ENCODE assay signal across 16 cellular contexts in the genomic region with DNA sequence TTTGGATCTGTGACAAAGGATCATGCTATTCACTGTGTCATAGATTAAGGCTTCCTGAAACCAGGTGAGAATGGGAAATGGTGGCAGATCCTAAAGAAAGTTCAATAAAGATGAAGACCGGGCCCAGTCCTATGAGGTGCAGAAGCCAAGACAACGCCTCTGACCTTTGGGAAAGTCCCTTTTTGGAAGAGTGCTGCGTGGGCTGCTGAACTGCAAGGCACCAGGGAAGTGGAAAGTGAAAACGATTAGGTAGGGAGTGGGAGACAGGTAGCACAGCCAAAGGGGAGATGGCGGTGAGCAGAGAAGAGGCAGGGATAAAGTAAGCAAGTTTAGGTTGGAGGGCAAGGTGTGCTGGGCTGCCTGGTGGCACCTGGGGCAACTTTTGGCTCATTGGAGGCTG. TPM values are rescaled to one million over a fixed set of nuclear protein-coding genes. Genes with fewer than 3 reads are reported as not detected.
DNase-seq lines count a peak whose midpoint lies in the region; ATAC-seq and TF ChIP-seq lines count a peak whose summit lies in the region.
"Had no signal": no experiment of that assay in that cellular context is flagged by ENCODE, and none has a peak within 500 bp of the region (broad histone marks: within the 10 kb centered on the region; RNA-seq: fewer than 3 reads in every experiment).

No MANE protein-coding gene starts in this region.

- WGBS in sigmoid colon, 2 donors, result 50 to 73% methylated on average over 5 of the region's 5 CpGs

- H3K9me3 Mint-ChIP-seq in activated CD4-positive, alpha-beta memory T cell treated with anti-CD3 and anti-CD28 coated beads for 36 hours, result no peaks in the 10 kb centered on the region
- H3K9me3 Mint-ChIP-seq in activated CD4-positive, alpha-beta memory T cell treated with anti-CD3 and anti-CD28 coated beads, Interleukin-2, amount 10 ng/mL, durations not matched to agents 7 days and 5 days, result no peaks in the 10 kb centered on the region
- no peaks in the 10 kb centered on the region for H3K9me3 Mint-ChIP-seq in CD4-positive, alpha-beta T cell
- H3K9me3 Mint-ChIP-seq: activated T-helper 1 cell treated with anti-CD3 and anti-CD28 coated beads, Interleukin-12 subunit alpha, Interleukin-12 subunit beta, Interleukin-2, Interleukin-4 antibody, amounts not matched to agents 30 ng/mL and 10 ng/mL and 1 ng/mL, durations not matched to agents 14 hours and 24 hours and 36 hours; stimulated activated memory B cell treated with anti-CD40 and anti-IgM and Interleukin-4, amounts not matched to agents 10 μg/mL and 1 μg/mL and 100 μg/mL, for 72 hours; T-helper 1 cell treated with Interleukin-12 subunit alpha and Interleukin-12 subunit beta and Interleukin-4 antibody, amounts not matched to agents 30 μg/mL and 1 μg/mL, for 36 hours had no signal

- CTCF ChIA-PET in activated CD4-positive, alpha-beta memory T cell treated with anti-CD3 and anti-CD28 coated beads for 36 hours (lab: Charles Lee), result interaction anchor here (1.1 kb wide), 1 partner anchor 12 kb away, joined by 4 read pairs; no protein-coding TSS in a partner anchor
- CTCF ChIA-PET in activated CD4-positive, alpha-beta memory T cell treated with anti-CD3 and anti-CD28 coated beads, Interleukin-2, amount 10 ng/mL, durations not matched to agents 7 days and 5 days (lab: Charles Lee), result interaction anchor here (1.9 kb wide), 1 partner anchor 14 kb away, joined by 5 read pairs; no protein-coding TSS in a partner anchor
- CTCF ChIA-PET in CD4-positive, alpha-beta T cell (lab: Charles Lee), result interaction anchor here (1.2 to 1.4 kb wide), 2 partner anchors 13 to 16 kb away, joined by 3 to 4 read pairs; partner anchors contain the start of gene MBNL2

- no peak for ATAC-seq in CD4-positive, alpha-beta T cell (ENCODE audit: poor library complexity)
- ATAC-seq: sciatic nerve; stimulated activated memory B cell treated with anti-CD40 and anti-IgM and Interleukin-4, amounts not matched to agents 10 μg/mL and 1 μg/mL and 100 μg/mL, for 72 hours had no signal

- peaks cover 49% of the 10 kb centered on the region for H3K4me1 Mint-ChIP-seq in activated CD4-positive, alpha-beta memory T cell treated with anti-CD3 and anti-CD28 coated beads for 36 hours (ENCODE audit: low read depth)
- H3K4me1 Mint-ChIP-seq in activated CD4-positive, alpha-beta memory T cell treated with anti-CD3 and anti-CD28 coated beads, Interleukin-2, amount 10 ng/mL, durations not matched to agents 7 days and 5 days, result peaks cover 31% of the 10 kb centered on the region
- peaks cover 99% of the 10 kb centered on the region for H3K4me1 Mint-ChIP-seq in CD4-positive, alpha-beta T cell (ENCODE audit: low read depth)

- H3K4me3 Mint-ChIP-seq in activated CD4-positive, alpha-beta memory T cell treated with anti-CD3 and anti-CD28 coated beads for 36 hours, result no peak overlapping the region
- no peak overlapping the region for H3K4me3 Mint-ChIP-seq in activated CD4-positive, alpha-beta memory T cell treated with anti-CD3 and anti-CD28 coated beads, Interleukin-2, amount 10 ng/mL, durations not matched to agents 7 days and 5 days
- H3K4me3 Mint-ChIP-seq in CD4-positive, alpha-beta T cell, result peak overlapping the region; percentile 50
- H3K4me3 Mint-ChIP-seq: activated T-helper 1 cell treated with anti-CD3 and anti-CD28 coated beads, Interleukin-12 subunit alpha, Interleukin-12 subunit beta, Interleukin-2, Interleukin-4 antibody, amounts not matched to agents 30 ng/mL and 10 ng/mL and 1 ng/mL, durations not matched to agents 14 hours and 24 hours and 36 hours; stimulated activated memory B cell treated with anti-CD40 and anti-IgM and Interleukin-4, amounts not matched to agents 10 μg/mL and 1 μg/mL and 100 μg/mL, for 72 hours; T-helper 1 cell treated with Interleukin-12 subunit alpha and Interleukin-12 subunit beta and Interleukin-4 antibody, amounts not matched to agents 30 μg/mL and 1 μg/mL, for 36 hours had no signal

- H3K36me3 ChIP-seq in sigmoid colon, result no peaks in the 10 kb centered on the region
- H3K36me3 ChIP-seq in HAP-1 (replicated peaks), result no peaks in the 10 kb centered on the region

- no peak for TF ChIP-seq CTCF in CD4-positive, alpha-beta T cell (IDR thresholded peaks at IDR 0.05)
- TF ChIP-seq CTCF in dorsolateral prefrontal cortex (IDR thresholded peaks at IDR 0.05 in 54 of 56, conservative IDR thresholded peaks at IDR 0.05 in 2 of 56; ENCODE audit: low read depth in 1 of 56, partially characterized antibody in 56 of 56) (no peak), sigmoid colon (IDR thresholded peaks at IDR 0.05) (no peak)

- no peaks in the 10 kb centered on the region for H3K27me3 ChIP-seq in CD4-positive, alpha-beta T cell (ENCODE audit: control insufficient read depth, insufficient read depth, low read length)
- H3K27me3 ChIP-seq in dorsolateral prefrontal cortex, result no peaks in the 10 kb centered on the region
- no peaks in the 10 kb centered on the region for H3K27me3 ChIP-seq in sigmoid colon
- no peaks in the 10 kb centered on the region for H3K27me3 ChIP-seq in HAP-1 (ENCODE audit: low read depth)

- peaks cover 0 to 100% (median 98%) of the 10 kb centered on the region in 4 donors for H3K4me1 ChIP-seq in sigmoid colon
- peaks cover 23% of the 10 kb centered on the region for H3K4me1 ChIP-seq in HAP-1

- no peak overlapping the region for H3K27ac Mint-ChIP-seq in activated CD4-positive, alpha-beta memory T cell treated with anti-CD3 and anti-CD28 coated beads for 36 hours
- H3K27ac Mint-ChIP-seq in activated CD4-positive, alpha-beta memory T cell treated with anti-CD3 and anti-CD28 coated beads, Interleukin-2, amount 10 ng/mL, durations not matched to agents 7 days and 5 days, result no peak overlapping the region
- H3K27ac Mint-ChIP-seq in CD4-positive, alpha-beta T cell, result peak overlapping the region; percentile 3
- H3K27ac Mint-ChIP-seq: activated T-helper 1 cell treated with anti-CD3 and anti-CD28 coated beads, Interleukin-12 subunit alpha, Interleukin-12 subunit beta, Interleukin-2, Interleukin-4 antibody, amounts not matched to agents 30 ng/mL and 10 ng/mL and 1 ng/mL, durations not matched to agents 14 hours and 24 hours and 36 hours; stimulated activated memory B cell treated with anti-CD40 and anti-IgM and Interleukin-4, amounts not matched to agents 10 μg/mL and 1 μg/mL and 100 μg/mL, for 72 hours; T-helper 1 cell treated with Interleukin-12 subunit alpha and Interleukin-12 subunit beta and Interleukin-4 antibody, amounts not matched to agents 30 μg/mL and 1 μg/mL, for 36 hours had no signal

- H3K36me3 Mint-ChIP-seq in activated CD4-positive, alpha-beta memory T cell treated with anti-CD3 and anti-CD28 coated beads for 36 hours, result peaks cover 9% of the 10 kb centered on the region
- H3K36me3 Mint-ChIP-seq in activated CD4-positive, alpha-beta memory T cell treated with anti-CD3 and anti-CD28 coated beads, Interleukin-2, amount 10 ng/mL, durations not matched to agents 7 days and 5 days (ENCODE audit: low read depth), result peaks cover 18% of the 10 kb centered on the region
- H3K36me3 Mint-ChIP-seq in CD4-positive, alpha-beta T cell (ENCODE audit: low read depth), result peaks cover 50% of the 10 kb centered on the region

- no peak for TF ChIP-seq POLR2A in sigmoid colon (IDR thresholded peaks at IDR 0.05)

- POLR2A ChIA-PET in activated CD4-positive, alpha-beta memory T cell treated with anti-CD3 and anti-CD28 coated beads for 36 hours (lab: Charles Lee), result no interaction called here
- POLR2A ChIA-PET in activated CD4-positive, alpha-beta memory T cell treated with anti-CD3 and anti-CD28 coated beads, Interleukin-2, amount 10 ng/mL, durations not matched to agents 7 days and 5 days (lab: Charles Lee), result interaction anchor here (0.9 to 1.1 kb wide), 2 partner anchors 11 to 12 kb away, joined by 3 to 9 read pairs; no protein-coding TSS in a partner anchor
- POLR2A ChIA-PET in CD4-positive, alpha-beta T cell (lab: Charles Lee), result no interaction called here

- no peak overlapping the region for H3K27ac ChIP-seq in CD4-positive, alpha-beta T cell (ENCODE audit: low read depth, low read length)
- H3K27ac ChIP-seq in dorsolateral prefrontal cortex (peak overlapping the region in 57 of 59 donors; percentile 6 to 99 (median 94)), sigmoid colon (peak overlapping the region; percentile 75 to 85 (median 81))

- H3K27me3 Mint-ChIP-seq in activated CD4-positive, alpha-beta memory T cell treated with anti-CD3 and anti-CD28 coated beads for 36 hours, result no peaks in the 10 kb centered on the region
- no peaks in the 10 kb centered on the region for H3K27me3 Mint-ChIP-seq in activated CD4-positive, alpha-beta memory T cell treated with anti-CD3 and anti-CD28 coated beads, Interleukin-2, amount 10 ng/mL, durations not matched to agents 7 days and 5 days
- H3K27me3 Mint-ChIP-seq in CD4-positive, alpha-beta T cell, result no peaks in the 10 kb centered on the region
- H3K27me3 Mint-ChIP-seq: stimulated activated memory B cell treated with anti-CD40 and anti-IgM and Interleukin-4, amounts not matched to agents 10 μg/mL and 1 μg/mL and 100 μg/mL, for 72 hours had no signal

- H3K4me3 ChIP-seq in dorsolateral prefrontal cortex (peak overlapping the region in 1 of 59 donors; percentile 19), sigmoid colon (no peak overlapping the region), HAP-1 (no peak overlapping the region)

- no peak for TF ChIP-seq EP300 in sigmoid colon (IDR thresholded peaks at IDR 0.05)

- peak; percentile 49 for DNase-seq in activated CD4-positive, alpha-beta memory T cell treated with anti-CD3 and anti-CD28 coated beads for 36 hours
- no peak for DNase-seq in activated CD4-positive, alpha-beta memory T cell treated with anti-CD3 and anti-CD28 coated beads, Interleukin-2, amount 10 ng/mL, durations not matched to agents 7 days and 5 days
- DNase-seq in CD4-positive, alpha-beta T cell, result no peak
- DNase-seq in dorsolateral prefrontal cortex (no peak), sigmoid colon (no peak), head of caudate nucleus (no peak), DMS153 treated with DMSO at 0.1 percent for 48 hours (lab: John Stamatoyannopoulos, UW; ENCODE audit: unreplicated experiment) (no peak), HAP-1 (ENCODE audit: low spot score in 2 of 2) (no peak)
- DNase-seq: dermis blood vessel endothelial cell, KBM-7, NCI-H2171 treated with DMSO at 0.1 percent for 48 hours, RPMI8226 had no signal

- in situ Hi-C loops in HAP-1 (cut with MboI; ENCODE audit: low sequenced_read_pairs), result no loop called here

- intact Hi-C loops in activated CD4-positive, alpha-beta memory T cell treated with anti-CD3 and anti-CD28 coated beads for 36 hours (cut with micrococcal nuclease), result no loop called here
- intact Hi-C loops in CD4-positive, alpha-beta T cell (cut with DNase I, micrococcal nuclease), result no loop called here
- intact Hi-C loops in dorsolateral prefrontal cortex (cut with DNase I) (loop anchor here in 1 of 2 donors (2.0 kb wide), 1 partner anchor 14 kb away; no protein-coding TSS in a partner anchor), sigmoid colon (cut with DNase I) (no loop called here), head of caudate nucleus (cut with DNase I) (no loop called here)

- H3K9me3 ChIP-seq in CD4-positive, alpha-beta T cell (ENCODE audit: control insufficient read depth, low read length), result no peaks in the 10 kb centered on the region
- H3K9me3 ChIP-seq in sigmoid colon (no peaks in the 10 kb centered on the region), HAP-1 (no peaks in the 10 kb centered on the region)

RNA-seq across cellular contexts. Expression of gene MBNL2, which starts 16.3 kb away (rescaled TPM):
- 10 to 100 TPM; 23.4 to 24.6 TPM for total RNA-seq in activated CD4-positive, alpha-beta memory T cell treated with anti-CD3 and anti-CD28 coated beads for 36 hours
- 10 to 100 TPM; 18.0 to 18.8 TPM for total RNA-seq in activated CD4-positive, alpha-beta memory T cell treated with anti-CD3 and anti-CD28 coated beads, Interleukin-2, amount 10 ng/mL, durations not matched to agents 7 days and 5 days
- 10 to 100 TPM; 35.9 to 36.0 TPM for total RNA-seq in CD4-positive, alpha-beta T cell
- total RNA-seq in dorsolateral prefrontal cortex (100 to 1,000 TPM in 119 of 120 experiments, 10 to 100 TPM in 1; 96.2 to 275 (median 181) TPM), sigmoid colon (100 to 1,000 TPM in 1 of 4 donors, 10 to 100 TPM in 3; 84.7 to 110 (median 95.1) TPM)
- 10 to 100 TPM; 11.8 to 16.2 (median 14.8) TPM for polyA plus RNA-seq in sigmoid colon
